In genomic region chr9:126982215-126983002, GRCh38 we compare ENCODE assay signal across 21 cellular contexts.
"Had no signal": no experiment of that assay in that cellular context is flagged by ENCODE, and none has a peak within 500 bp of the region (broad histone marks: within the 10 kb centered on the region; RNA-seq: fewer than 3 reads in every experiment).

No MANE protein-coding gene starts in this region.

- H3K27me3 Mint-ChIP-seq: activated B cell treated with CpG ODN at 0.5 μM for 24 hours, memory B cell had no signal

- ATAC-seq: left ventricle myocardium superior had no signal

- H3K27ac ChIP-seq: coronary artery, suprapubic skin had no signal

- H3K4me3 Mint-ChIP-seq: activated B cell treated with CpG ODN at 0.5 μM for 24 hours; activated CD4-positive, alpha-beta T cell treated with anti-CD3 and anti-CD28 coated beads, Interleukin-2, amount 10 ng/mL, durations not matched to agents 7 days and 5 days; activated naive CD8-positive, alpha-beta T cell; activated T-cell treated with anti-CD3 and anti-CD28 coated beads, Interleukin-2, amount 50 U/mL, for 24 hours; memory B cell; nephron had no signal

- H3K4me1 Mint-ChIP-seq: nephron had no signal

- H3K36me3 ChIP-seq: suprapubic skin had no signal

- H3K27me3 ChIP-seq: suprapubic skin had no signal

- H3K9me3 ChIP-seq: suprapubic skin had no signal

- FAIRE-seq: endothelial cell of umbilical vein had no signal

- H3K4me3 ChIP-seq: coronary artery, suprapubic skin had no signal

- DNase-seq: activated B cell treated with CpG ODN at 0.5 μM for 24 hours; activated CD4-positive, alpha-beta T cell treated with anti-CD3 and anti-CD28 coated beads, Interleukin-2, amount 10 ng/mL, durations not matched to agents 7 days and 5 days; activated effector memory CD4-positive, alpha-beta T cell treated with anti-CD3 and anti-CD28 coated beads, Interleukin-2, amount 50 U/mL, for 16 hours; activated T-cell treated with anti-CD3 and anti-CD28 coated beads, Interleukin-2, amount 50 U/mL, for 24 hours; amniotic stem cell; effector CD4-positive, alpha-beta T cell; foreskin fibroblast; hippocampal formation; left ventricle myocardium superior; nucleus accumbens; posterior cingulate gyrus; retina; stimulated activated CD4-positive, alpha-beta T cell treated with anti-CD3 and anti-CD28 coated beads, Interleukin-4, amount 100 ng/mL, for 1 hour; stimulated activated naive CD4-positive, alpha-beta T cell treated with Interleukin-2 at 50 U/mL for 16 hours; trophoblast cell had no signal

- H3K27ac Mint-ChIP-seq: activated B cell treated with CpG ODN at 0.5 μM for 24 hours; activated CD4-positive, alpha-beta T cell treated with anti-CD3 and anti-CD28 coated beads, Interleukin-2, amount 10 ng/mL, durations not matched to agents 7 days and 5 days; activated naive CD8-positive, alpha-beta T cell; activated T-cell treated with anti-CD3 and anti-CD28 coated beads, Interleukin-2, amount 50 U/mL, for 24 hours; memory B cell; nephron had no signal
